In the genomic region with DNA sequence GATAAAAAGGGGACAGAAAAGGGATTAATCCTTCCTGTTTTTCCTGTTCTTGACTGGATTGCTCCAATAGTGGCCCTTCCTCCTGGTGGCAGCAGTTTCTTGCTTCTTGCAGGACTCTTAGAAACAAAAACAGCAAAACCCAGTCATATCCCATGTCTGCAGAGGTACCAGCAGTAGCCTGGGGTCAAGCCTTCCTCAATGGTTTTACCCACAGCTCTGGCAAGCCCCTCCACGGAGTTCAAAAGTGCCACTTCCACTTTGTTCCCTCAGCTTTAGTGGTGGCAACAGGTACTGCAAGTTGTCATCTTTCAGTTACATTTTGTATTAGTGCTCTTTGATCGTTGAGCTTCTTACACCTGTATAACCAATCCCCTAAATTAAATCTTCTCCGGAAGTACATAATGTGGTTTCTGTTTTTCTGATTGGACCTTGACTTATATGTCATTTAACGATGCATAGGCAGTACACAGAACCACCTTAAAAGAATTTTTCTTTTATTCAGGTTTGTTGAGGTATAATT, we compare ENCODE assay signal across 8 cellular contexts. TPM values are rescaled to one million over a fixed set of nuclear protein-coding genes. Genes with fewer than 3 reads are reported as not detected.
DNase-seq lines count a peak whose midpoint lies in the region; ATAC-seq and TF ChIP-seq lines count a peak whose summit lies in the region.

No MANE protein-coding gene starts in this region.

- H3K4me3 Mint-ChIP-seq in naive thymus-derived CD8-positive, alpha-beta T cell: peak overlapping the region in 1 of 10 donors; percentile 34

- no peaks in the 10 kb centered on the region for H3K27me3 ChIP-seq in mammary epithelial cell (ENCODE audit: insufficient read depth, low read length)

- H3K36me3 Mint-ChIP-seq in naive thymus-derived CD8-positive, alpha-beta T cell: no peaks in the 10 kb centered on the region

- intact Hi-C loops in mammary epithelial cell (cut with micrococcal nuclease): no loop called here

- peak; percentile 53 to 54 for TF ChIP-seq CTCF in mammary epithelial cell (conservative IDR thresholded peaks at IDR 0.05 in 1 of 2, IDR thresholded peaks at IDR 0.05 in 1 of 2; ENCODE audit: extremely low read depth in 1 of 2, insufficient read depth in 1 of 2, low read depth in 1 of 2, low read length in 2 of 2)

- in situ Hi-C loops in mammary epithelial cell (cut with MboI; ENCODE audit: low sequenced_read_pairs in 2 of 2): no loop called here

- H3K27ac ChIP-seq in mammary epithelial cell (ENCODE audit: insufficient read depth, low read depth, low read length): no peak overlapping the region

- peaks cover 2 to 6% (median 4%) of the 10 kb centered on the region in 4 donors for H3K4me1 Mint-ChIP-seq in naive thymus-derived CD8-positive, alpha-beta T cell

- H3K4me1 ChIP-seq in mammary epithelial cell (ENCODE audit: insufficient read depth, low read length): no peaks in the 10 kb centered on the region

- H3K27me3 Mint-ChIP-seq in naive thymus-derived CD8-positive, alpha-beta T cell: peaks cover 0 to 5% (median 0%) of the 10 kb centered on the region in 5 donors

- CTCF ChIA-PET in mammary epithelial cell (lab: Charles Lee; ENCODE audit: low non-redundant PET): interaction anchor here (0.7 to 1.1 kb wide), 2 partner anchors 30 to 263 kb away, joined by 4 to 5 read pairs; no protein-coding TSS in a partner anchor

- H2AFZ ChIP-seq in mammary epithelial cell (ENCODE audit: low read depth, low read length): peak overlapping the region; percentile 92

- ATAC-seq in GM21576 (IDR thresholded peaks at IDR 0.05; ENCODE audit: unreplicated experiment) (peak; percentile 76), HG02970 (IDR thresholded peaks at IDR 0.05; ENCODE audit: low FRiP score, unreplicated experiment) (no peak)
- ATAC-seq in naive thymus-derived CD8-positive, alpha-beta T cell: peak; percentile 76 to 85

- H3K4me2 ChIP-seq in mammary epithelial cell (ENCODE audit: insufficient read depth, low read depth, low read length): peak overlapping the region; percentile 59

- no TSS peak for BruUV-seq in mammary epithelial cell (replicated peaks; lab: Mats Ljungman, UMichigan)

- no peak overlapping the region for H3K9ac ChIP-seq in mammary epithelial cell (ENCODE audit: insufficient read depth, low read length)

- H3K36me3 ChIP-seq in mammary epithelial cell (ENCODE audit: insufficient read depth, low read length): no peaks in the 10 kb centered on the region

- DNase-seq in activated CD4-positive, alpha-beta T cell treated with anti-CD3 and anti-CD28 coated beads for 48 hours: peak; percentile 30
- DNase-seq in activated CD4-positive, alpha-beta T cell treated with anti-CD3 and anti-CD28 coated beads for 1 hour: no peak
- DNase-seq in NCI-H526 treated with DMSO at 0.1 percent for 48 hours (lab: John Stamatoyannopoulos, UW): peak; percentile 22
- no peak for DNase-seq in mammary epithelial cell
- DNase-seq in naive thymus-derived CD8-positive, alpha-beta T cell: peak in 6 of 10 donors; percentile 10 to 63 (median 22)
- no peak for DNase-seq in middle frontal gyrus (ENCODE audit: extremely low spot score, low spot score)

- H3K9me3 Mint-ChIP-seq in naive thymus-derived CD8-positive, alpha-beta T cell: peaks cover 0 to 11% (median 0%) of the 10 kb centered on the region in 9 donors

- no peaks in the 10 kb centered on the region for H3K79me2 ChIP-seq in mammary epithelial cell (ENCODE audit: insufficient read depth, low read length)

- no peaks in the 10 kb centered on the region for H4K20me1 ChIP-seq in mammary epithelial cell (ENCODE audit: insufficient read depth, low read length)

- POLR2A ChIA-PET in naive thymus-derived CD8-positive, alpha-beta T cell (lab: Charles Lee): interaction anchor here (0.8 to 1.0 kb wide), 2 partner anchors 8 to 17 kb away, joined by 4 read pairs; a partner anchor contains a TSS

- peak overlapping the region in 3 of 10 donors; percentile 38 to 61 (median 55) for H3K27ac Mint-ChIP-seq in naive thymus-derived CD8-positive, alpha-beta T cell

- WGBS in mammary epithelial cell (ENCODE audit: low coverage, missing lambda C conversion rate): 25% methylated on average over 4 of the region's 4 CpGs

- H3K4me3 ChIP-seq in mammary epithelial cell (replicated peaks in 1 of 3; ENCODE audit: insufficient read depth in 1 of 3, low read depth in 2 of 3, low read length in 3 of 3): no peak overlapping the region

- dilution Hi-C loops in mammary epithelial cell (cut with HindIII; ENCODE audit: low sequenced_read_pairs): no loop called here

- H3K9me3 ChIP-seq in mammary epithelial cell (replicated peaks; ENCODE audit: insufficient read depth, low read length): no peaks in the 10 kb centered on the region

RNA-seq across cellular contexts. Expression of a gene that starts 8.7 kb away (rescaled TPM):
- total RNA-seq in mammary epithelial cell: 10 to 100 TPM; 13.4 to 23.3 TPM
- 6.8 TPM for polyA plus RNA-seq in mammary epithelial cell
- 27.0 TPM for polyA minus RNA-seq in mammary epithelial cell
- total RNA-seq in naive thymus-derived CD8-positive, alpha-beta T cell: 10 to 100 TPM; 36.5 to 37.3 TPM
- polyA plus RNA-seq in naive thymus-derived CD8-positive, alpha-beta T cell: 10 to 100 TPM; 21.0 to 24.9 (median 21.7) TPM

Comparison
In these comparisons a context has a peak if more than half of its experiments do, and no peak if none do; other contexts are left out.
1. DNase-seq: peak in activated CD4-positive, alpha-beta T cell treated with anti-CD3 and anti-CD28 coated beads for 48 hours (single experiment), NCI-H526 treated with DMSO at 0.1 percent for 48 hours (single experiment) and naive thymus-derived CD8-positive, alpha-beta T cell (6 of 10); none in activated CD4-positive, alpha-beta T cell treated with anti-CD3 and anti-CD28 coated beads for 1 hour (single experiment), mammary epithelial cell (single experiment) and middle frontal gyrus (single experiment).